Comparison of ENCODE assay signal across 1 cellular context in the genomic region with DNA sequence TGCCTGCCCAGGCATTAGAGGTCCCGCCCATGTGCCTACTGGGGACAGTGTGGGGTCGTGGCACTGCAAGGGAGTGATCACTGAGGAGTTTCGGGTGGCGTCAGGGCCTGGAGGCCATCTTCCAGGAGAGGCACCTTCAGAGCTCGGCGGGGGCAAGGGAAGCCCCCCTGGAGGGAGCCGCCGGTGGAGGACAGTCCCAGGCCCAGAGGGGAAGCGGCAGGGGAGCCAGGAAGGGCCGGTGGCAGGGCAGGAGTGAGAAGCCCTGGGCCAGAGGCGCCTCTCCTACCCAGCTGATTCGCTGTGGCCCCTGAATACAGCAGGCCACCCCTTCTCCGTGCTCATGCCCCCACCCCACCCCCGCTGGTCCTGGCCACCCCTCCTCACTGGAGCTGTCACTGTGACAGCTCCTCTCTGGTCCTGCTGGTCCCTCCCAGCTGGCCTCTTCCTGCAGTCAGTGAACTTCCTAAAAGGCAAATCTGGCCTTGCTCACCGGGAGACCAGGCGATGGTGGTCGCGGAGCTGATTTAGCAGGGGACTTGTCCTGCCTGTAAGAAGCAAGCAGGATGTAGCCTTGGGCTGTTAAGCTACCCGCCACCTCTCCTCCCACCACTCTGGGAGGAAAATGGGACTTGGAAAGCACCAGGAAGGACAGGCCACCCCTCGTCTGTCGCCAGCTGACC.
TF ChIP-seq lines count a peak whose summit lies in the region.

No MANE protein-coding gene starts in this region.

TF ChIP-seq in A549, 52 proteins besides CTCF, POLR2A, EP300 and RAD21:
- no peak for TF ChIP-seq NPAS2 (CRISPR knock-in tag; IDR thresholded peaks at IDR 0.05; ENCODE audit: borderline replicate concordance)
- 0 out of 5 replicates have a peak, but pooled peaks of 1 of the 2 experiments have one; percentile 7 for TF ChIP-seq JUN (IDR thresholded peaks at IDR 0.05)
TF ChIP-seq in A549: peak in this region for 1.
